8 cellular contexts compared by ENCODE assay signal in the genomic region with DNA sequence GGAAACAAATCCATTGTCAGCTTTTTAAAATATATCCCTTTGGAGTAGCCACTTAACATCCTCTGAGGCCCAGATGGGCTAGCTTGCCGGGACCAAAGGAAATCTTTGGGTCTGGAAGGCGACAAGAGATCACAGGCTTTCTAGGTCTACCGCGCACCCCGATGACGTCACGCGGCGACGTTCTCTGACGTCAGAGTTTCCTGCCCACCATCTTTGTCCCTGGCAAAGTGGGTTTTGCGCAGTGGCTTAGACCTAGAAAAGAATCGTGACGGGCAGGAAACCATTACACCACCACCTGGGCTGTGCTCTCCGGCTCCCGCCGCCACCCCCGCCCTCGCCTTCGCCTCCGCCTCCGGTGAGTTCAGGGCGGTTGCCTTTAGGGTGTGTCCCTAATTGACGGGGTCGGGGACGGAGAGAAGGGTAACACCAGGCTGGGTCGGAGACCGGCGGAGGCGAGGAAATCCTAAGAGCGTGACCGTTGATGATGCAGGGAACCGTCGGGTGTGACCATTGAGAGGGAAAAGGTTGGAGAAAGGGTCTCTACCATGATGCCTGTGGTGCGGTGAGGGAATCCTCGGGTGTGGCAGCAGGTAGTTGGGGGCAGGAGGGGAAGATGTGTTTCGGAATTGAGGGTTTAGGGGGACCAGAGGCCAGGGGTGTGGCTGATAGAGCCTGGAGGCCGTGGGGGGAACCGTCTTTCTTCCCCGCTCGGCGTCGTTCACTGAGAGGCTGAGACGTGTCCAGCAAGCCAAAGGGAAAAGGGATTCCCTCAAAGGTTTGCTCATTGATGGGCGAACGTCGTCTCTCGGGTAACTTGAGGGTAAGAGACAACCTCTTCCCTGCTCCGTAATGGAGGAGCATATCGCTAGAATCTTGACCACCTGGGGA.
DNase-seq lines count a peak whose midpoint lies in the region; ATAC-seq and TF ChIP-seq lines count a peak whose summit lies in the region.

A gene (plus strand): TSS at position 249 of the 888 bp plus-strand sequence. CDS start 6,709 bp downstream, outside the sequence.

- ATAC-seq in HG03442 (IDR thresholded peaks at IDR 0.05; ENCODE audit: unreplicated experiment): peak; percentile 82

- TF ChIP-seq POLR2A in GM19193 (IDR thresholded peaks at IDR 0.05; ENCODE audit: extremely low read depth, insufficient read depth, insufficient read length): peak; percentile 73

- DNase-seq in Ammon's horn (ENCODE audit: low spot score) (peak; percentile 95), NCI-H524 treated with DMSO at 0.1 percent for 48 hours (lab: John Stamatoyannopoulos, UW) (peak; percentile 71), kidney tubule cell (ENCODE audit: low spot score) (peak; percentile 95)
- DNase-seq in activated CD4-positive, alpha-beta T cell treated with anti-CD3 and anti-CD28 coated beads for 4 hours: peak; percentile 94 to 97
- peak; percentile 85 to 97 (median 93) for DNase-seq in stimulated activated CD4-positive, alpha-beta T cell treated with anti-CD3 and anti-CD28 coated beads, Interleukin-1b, Interleukin-23, amount 100 ng/mL, for 24 hours (ENCODE audit: low read depth in 4 of 4, low spot score in 1 of 4)

- peak within 1 kb of the TSS; percentile 89 for H3K27ac ChIP-seq in cingulate gyrus (ENCODE audit: low read depth, low read length)

Comparison
In these comparisons a context has a peak if more than half of its experiments do, and no peak if none do; other contexts are left out.
1. Peak in every context shown above with its lines: DNase-seq, ATAC-seq and H3K27ac ChIP-seq.